ENCODE assay signal across 8 cellular contexts in genomic region chr5:80967500-80968181, GRCh38. TPM values are rescaled to one million over a fixed set of nuclear protein-coding genes. Genes with fewer than 3 reads are reported as not detected.
DNase-seq lines count a peak whose midpoint lies in the region; ATAC-seq and TF ChIP-seq lines count a peak whose summit lies in the region.

No MANE protein-coding gene starts in this region.

- H3K27me3 ChIP-seq in liver (ENCODE audit: control insufficient read depth in 4 of 4, insufficient read depth in 4 of 4, low read length in 3 of 4): peaks cover 0 to 3% (median 0%) of the 10 kb centered on the region in 4 donors

- no peak for TF ChIP-seq CTCF in astrocyte of the spinal cord (IDR thresholded peaks at IDR 0.05; ENCODE audit: low read depth, low read length)
- no peak for TF ChIP-seq CTCF in liver (IDR thresholded peaks at IDR 0.05; ENCODE audit: low read depth, low read length, missing input control)

- H3K4me1 ChIP-seq in liver (ENCODE audit: control insufficient read depth in 4 of 4, insufficient read depth in 4 of 4, low read length in 3 of 4): no peaks in the 10 kb centered on the region

- H3K4me3 ChIP-seq in astrocyte of the spinal cord (ENCODE audit: low read depth, low read length): no peak overlapping the region
- no peak overlapping the region for H3K4me3 ChIP-seq in liver (ENCODE audit: low read depth in 1 of 3, low read length in 3 of 3)

- in situ Hi-C loops in ACHN (cut with HindIII; ENCODE audit: low pct_ligation_motif_present, low pct_unique_long_range_greater_than_20kb, low sequenced_read_pairs) (no loop called here), astrocyte of the spinal cord (cut with HindIII; ENCODE audit: low sequenced_read_pairs) (no loop called here)

- WGBS in liver: 61% methylated on average over 2 of the region's 2 CpGs

- ATAC-seq in HG03280 (IDR thresholded peaks at IDR 0.05; ENCODE audit: unreplicated experiment) (no peak), HG03432 (IDR thresholded peaks at IDR 0.05; ENCODE audit: unreplicated experiment) (no peak), HG02678 (IDR thresholded peaks at IDR 0.05; ENCODE audit: unreplicated experiment) (no peak)

- DNase-seq in ACHN (peak; percentile 8), HS-27A (ENCODE audit: low read depth) (peak; percentile 51), astrocyte of the spinal cord (ENCODE audit: low read depth, low spot score) (peak; percentile 75), HuH-7.5 (ENCODE audit: low spot score) (no peak)

- no peak for TF ChIP-seq RAD21 in liver (IDR thresholded peaks at IDR 0.05)

- no peak overlapping the region for H3K9ac ChIP-seq in liver (ENCODE audit: low read depth in 1 of 2, low read length in 2 of 2)

- H3K36me3 ChIP-seq in liver (ENCODE audit: control insufficient read depth in 4 of 4, insufficient read depth in 3 of 4, low read depth in 1 of 4, low read length in 3 of 4): no peaks in the 10 kb centered on the region

- no peaks in the 10 kb centered on the region for H3K9me3 ChIP-seq in liver (ENCODE audit: control insufficient read depth in 4 of 4, low read length in 3 of 4)

- no peak overlapping the region for H3K27ac ChIP-seq in liver (ENCODE audit: low read depth in 1 of 2, low read length in 2 of 2)

TF ChIP-seq in liver, 16 proteins besides CTCF, POLR2A, EP300 and RAD21:
- TF ChIP-seq MAX (IDR thresholded peaks at IDR 0.05) (peak; percentile 46), ATF3 (IDR thresholded peaks at IDR 0.05) (no peak)

RNA-seq across cellular contexts. Expression of gene RASGRF2, which starts 7.5 kb away (rescaled TPM):
- total RNA-seq in liver: 1 to 10 TPM in 1 of 2 donors, under 1 TPM in 1; 0.19 to 3.3 TPM
- polyA plus RNA-seq in liver: under 1 TPM; 0.12 to 0.28 TPM
